ENCODE assay signal across 11 cellular contexts in genomic region chr1:63651110-63651776, GRCh38. TPM values are rescaled to one million over a fixed set of nuclear protein-coding genes. Genes with fewer than 3 reads are reported as not detected.
DNase-seq lines count a peak whose midpoint lies in the region; ATAC-seq and TF ChIP-seq lines count a peak whose summit lies in the region.
"Had no signal": no experiment of that assay in that cellular context is flagged by ENCODE, and none has a peak within 500 bp of the region (broad histone marks: within the 10 kb centered on the region; RNA-seq: fewer than 3 reads in every experiment).

No MANE protein-coding gene starts in this region.

- peaks cover 33% of the 10 kb centered on the region for H3K36me3 Mint-ChIP-seq in activated CD4-positive, alpha-beta T cell treated with anti-CD3 and anti-CD28 coated beads for 36 hours (ENCODE audit: low read depth)
- H3K36me3 Mint-ChIP-seq in endodermal cell (ENCODE audit: low read depth), result peaks cover 71% of the 10 kb centered on the region
- peaks cover 19% of the 10 kb centered on the region for H3K36me3 Mint-ChIP-seq in effector memory CD8-positive, alpha-beta T cell (ENCODE audit: insufficient read depth)

- H3K4me1 Mint-ChIP-seq in activated CD4-positive, alpha-beta T cell treated with anti-CD3 and anti-CD28 coated beads for 36 hours, result peaks cover 24% of the 10 kb centered on the region
- H3K4me1 Mint-ChIP-seq in endodermal cell, result no peaks in the 10 kb centered on the region
- no peaks in the 10 kb centered on the region for H3K4me1 Mint-ChIP-seq in effector memory CD8-positive, alpha-beta T cell (ENCODE audit: low read depth in 2 of 2)

- no peaks in the 10 kb centered on the region for H3K9me3 ChIP-seq in endodermal cell (ENCODE audit: control insufficient read depth, low read length)
- H3K9me3 ChIP-seq: psoas muscle had no signal

- H3K27me3 ChIP-seq in endodermal cell (ENCODE audit: control insufficient read depth, insufficient read depth, low read length, poor library complexity, severe bottlenecking), result no peaks in the 10 kb centered on the region

- no peak overlapping the region for H3K9ac ChIP-seq in endodermal cell (ENCODE audit: extremely low read depth, low read length, poor library complexity, severe bottlenecking)

- H3K36me3 ChIP-seq in endodermal cell (ENCODE audit: control insufficient read depth, insufficient read depth, low read length), result peaks cover 82% of the 10 kb centered on the region

- intact Hi-C loops in activated CD4-positive, alpha-beta T cell treated with anti-CD3 and anti-CD28 coated beads for 36 hours (cut with DNase I, micrococcal nuclease), result no loop called here

- H3K4me1 ChIP-seq in endodermal cell (ENCODE audit: control insufficient read depth, insufficient read depth, low read length), result no peaks in the 10 kb centered on the region

- peak; percentile 74 for ATAC-seq in activated CD4-positive, alpha-beta T cell treated with anti-CD3 and anti-CD28 coated beads for 36 hours
- ATAC-seq in effector memory CD8-positive, alpha-beta T cell (replicated peaks), result no peak
- ATAC-seq in GM21515 (IDR thresholded peaks at IDR 0.05; ENCODE audit: unreplicated experiment), result no peak

- CTCF ChIA-PET in activated CD4-positive, alpha-beta T cell treated with anti-CD3 and anti-CD28 coated beads for 36 hours (lab: Charles Lee), result interaction anchor here (0.5 to 1.4 kb wide), 3 partner anchors 41 to 1018 kb away, joined by 3 to 4 read pairs (median 3); no protein-coding TSS in a partner anchor

- H3K4me3 Mint-ChIP-seq in activated CD4-positive, alpha-beta T cell treated with anti-CD3 and anti-CD28 coated beads for 36 hours, result peak overlapping the region; percentile 24
- H3K4me3 Mint-ChIP-seq in endodermal cell, result no peak overlapping the region
- no peak overlapping the region for H3K4me3 Mint-ChIP-seq in effector memory CD8-positive, alpha-beta T cell

- no peak for TF ChIP-seq CTCF in endodermal cell (conservative IDR thresholded peaks at IDR 0.05)

- H3K4me3 ChIP-seq in endodermal cell (ENCODE audit: low read length), result no peak overlapping the region
- H3K4me3 ChIP-seq: psoas muscle had no signal

- no peaks in the 10 kb centered on the region for H3K9me3 Mint-ChIP-seq in activated CD4-positive, alpha-beta T cell treated with anti-CD3 and anti-CD28 coated beads for 36 hours (ENCODE audit: low read depth)
- H3K9me3 Mint-ChIP-seq in endodermal cell, result no peaks in the 10 kb centered on the region
- no peaks in the 10 kb centered on the region for H3K9me3 Mint-ChIP-seq in effector memory CD8-positive, alpha-beta T cell

- peak; percentile 27 for DNase-seq in activated CD4-positive, alpha-beta T cell treated with anti-CD3 and anti-CD28 coated beads for 36 hours
- no peak for DNase-seq in activated CD4-positive, alpha-beta T cell treated with anti-CD3 and anti-CD28 coated beads for 1 hour
- peak; percentile 22 for DNase-seq in activated T-cell treated with anti-CD3 and anti-CD28 coated beads, Interleukin-2, amount 50 U/mL, for 1 hour
- no peak for DNase-seq in endodermal cell
- DNase-seq in stimulated activated CD4-positive, alpha-beta T cell treated with anti-CD3 and anti-CD28 coated beads, Interleukin-4, amount 100 ng/mL, for 24 hours, result peak; percentile 13
- no peak for DNase-seq in effector memory CD8-positive, alpha-beta T cell
- DNase-seq in superior temporal gyrus (ENCODE audit: extremely low spot score), result no peak
- DNase-seq: Karpas-422, NCI-H748 treated with DMSO at 0.1 percent for 48 hours, psoas muscle had no signal

- WGBS in endodermal cell (ENCODE audit: insufficient coverage in 1 of 2, insufficient read length in 1 of 2), 2 experiments, result 96 to 98% methylated on average over 9 of the region's 9 CpGs

- POLR2A ChIA-PET in activated CD4-positive, alpha-beta T cell treated with anti-CD3 and anti-CD28 coated beads for 36 hours (lab: Charles Lee), result interaction anchor here (0.6 kb wide), 1 partner anchor 53 kb away, joined by 3 read pairs; no protein-coding TSS in a partner anchor

- no peak overlapping the region for H3K27ac ChIP-seq in endodermal cell (ENCODE audit: low read depth, low read length)
- H3K27ac ChIP-seq: psoas muscle had no signal

- peak overlapping the region; percentile 83 for H3K27ac Mint-ChIP-seq in activated CD4-positive, alpha-beta T cell treated with anti-CD3 and anti-CD28 coated beads for 36 hours
- peak overlapping the region; percentile 70 for H3K27ac Mint-ChIP-seq in endodermal cell
- no peak overlapping the region for H3K27ac Mint-ChIP-seq in effector memory CD8-positive, alpha-beta T cell

- no peaks in the 10 kb centered on the region for H3K27me3 Mint-ChIP-seq in activated CD4-positive, alpha-beta T cell treated with anti-CD3 and anti-CD28 coated beads for 36 hours
- H3K27me3 Mint-ChIP-seq in endodermal cell (ENCODE audit: insufficient read depth), result no peaks in the 10 kb centered on the region
- no peaks in the 10 kb centered on the region for H3K27me3 Mint-ChIP-seq in effector memory CD8-positive, alpha-beta T cell

RNA-seq across cellular contexts. Expression of gene PGM1, which starts 58.0 kb away (rescaled TPM):
- total RNA-seq in activated CD4-positive, alpha-beta T cell treated with anti-CD3 and anti-CD28 coated beads for 36 hours, result 10 to 100 TPM; 38.8 to 43.8 TPM
- 100 to 1,000 TPM; 119 to 165 TPM for total RNA-seq in endodermal cell
- 60.8 TPM for polyA plus RNA-seq in endodermal cell (2013, experiment 1 of 2)
- polyA plus RNA-seq in endodermal cell (2013, experiment 2 of 2), result 52.3 TPM

Comparison
In these comparisons a context has a peak if more than half of its experiments do, and no peak if none do; other contexts are left out.
1. DNase-seq: peak in activated CD4-positive, alpha-beta T cell treated with anti-CD3 and anti-CD28 coated beads for 36 hours (single experiment), activated T-cell treated with anti-CD3 and anti-CD28 coated beads, Interleukin-2, amount 50 U/mL, for 1 hour (single experiment) and stimulated activated CD4-positive, alpha-beta T cell treated with anti-CD3 and anti-CD28 coated beads, Interleukin-4, amount 100 ng/mL, for 24 hours (single experiment); none in activated CD4-positive, alpha-beta T cell treated with anti-CD3 and anti-CD28 coated beads for 1 hour (single experiment), endodermal cell (single experiment), effector memory CD8-positive, alpha-beta T cell (0 of 3) and superior temporal gyrus (single experiment).
2. H3K27ac Mint-ChIP-seq: peak in activated CD4-positive, alpha-beta T cell treated with anti-CD3 and anti-CD28 coated beads for 36 hours (single experiment) and endodermal cell (single experiment); none in effector memory CD8-positive, alpha-beta T cell (0 of 2).